ENCODE assay signal across 19 cellular contexts in the genomic region with DNA sequence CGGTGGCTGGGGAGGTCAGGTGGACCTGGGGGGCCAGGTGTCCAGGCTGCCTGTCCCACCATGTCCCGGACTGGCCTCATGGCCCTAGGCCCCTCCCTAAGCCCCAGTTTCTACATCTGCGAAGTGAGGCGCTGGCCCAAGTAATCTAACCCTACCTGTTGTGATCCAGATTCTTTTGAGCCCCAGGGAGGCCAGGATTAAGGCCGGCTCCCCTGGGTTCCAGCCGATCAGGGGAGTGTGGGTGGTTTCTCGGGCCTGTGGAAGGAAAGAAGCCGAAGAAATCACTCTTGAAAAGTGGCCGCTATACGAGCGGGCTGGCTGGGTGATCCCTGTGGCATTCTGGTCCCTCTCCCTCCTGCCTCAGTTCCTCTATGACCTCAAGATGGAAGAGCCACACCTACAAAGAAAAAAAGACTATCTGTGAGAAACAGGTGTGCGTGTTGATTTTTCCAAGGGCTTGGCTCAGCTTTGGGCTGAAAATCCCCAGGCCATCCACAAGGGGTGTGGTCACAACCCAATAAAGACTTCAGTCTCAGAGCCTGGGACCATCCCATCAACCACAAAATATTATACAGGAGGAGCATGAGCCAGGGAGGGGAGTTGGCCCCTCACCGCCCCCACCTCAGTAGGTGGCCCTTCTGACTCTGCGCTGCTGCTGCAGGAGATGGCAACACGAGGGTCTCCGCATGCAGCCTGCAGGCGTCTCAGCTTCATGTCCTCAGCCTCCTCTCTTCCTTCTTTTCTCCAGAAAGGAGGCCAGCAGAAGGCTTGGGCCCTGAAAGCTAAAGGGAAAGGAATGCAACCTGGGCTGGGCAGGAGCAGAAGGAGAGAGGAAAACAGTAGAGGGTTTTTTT. TPM values are rescaled to one million over a fixed set of nuclear protein-coding genes. Genes with fewer than 3 reads are reported as not detected.
"Had no signal": no experiment of that assay in that cellular context is flagged by ENCODE, and none has a peak within 500 bp of the region (broad histone marks: within the 10 kb centered on the region; RNA-seq: fewer than 3 reads in every experiment).

No MANE protein-coding gene starts in this region.

- ATAC-seq: activated CD4-positive, CD25-positive, alpha-beta regulatory T cell treated with anti-CD3 and anti-CD28 coated beads, Interleukin-2, amount 50 U/mL, for 24 hours; foreskin keratinocyte had no signal

- H3K9me3 ChIP-seq: ascending aorta, breast epithelium, heart left ventricle, right atrium auricular region had no signal

- DNase-seq: activated naive CD4-positive, alpha-beta T cell treated with Interleukin-2 at 50 U/mL for 16 hours; cerebellar nuclear complex; effector memory CD4-positive, alpha-beta T cell; foreskin keratinocyte; left cardiac atrium; midbrain; naive B cell; small intestine; stimulated activated CD4-positive, alpha-beta T cell treated with anti-CD3 and anti-CD28 coated beads, Interleukin-4, amount 100 ng/mL, for 24 hours; stimulated activated naive CD4-positive, alpha-beta T cell treated with Interleukin-2 at 50 U/mL for 16 hours; SW 1271; trophoblast cell had no signal

- H3K27me3 ChIP-seq: ascending aorta, breast epithelium, heart left ventricle, right atrium auricular region had no signal

- H3K4me1 ChIP-seq: breast epithelium, foreskin keratinocyte had no signal

- H3K4me3 ChIP-seq: ascending aorta, breast epithelium, heart left ventricle, lung, right atrium auricular region had no signal

- H3K27ac ChIP-seq: ascending aorta, breast epithelium, foreskin keratinocyte had no signal

- H3K36me3 ChIP-seq: ascending aorta, breast epithelium, heart left ventricle, right atrium auricular region had no signal

RNA-seq across cellular contexts. Expression of gene GPR142, which starts 20.3 kb away (rescaled TPM):
- total RNA-seq: activated CD8-positive, alpha-beta memory T cell treated with anti-CD3 and anti-CD28 coated beads for 36 hours; ascending aorta; breast epithelium; foreskin keratinocyte; heart left ventricle; lung; right atrium auricular region had no signal
- polyA plus RNA-seq: foreskin keratinocyte, heart left ventricle had no signal

RNA-seq across cellular contexts. Expression of gene BTBD17, which starts 25.9 kb away (rescaled TPM):
- total RNA-seq: activated CD8-positive, alpha-beta memory T cell treated with anti-CD3 and anti-CD28 coated beads for 36 hours; ascending aorta; breast epithelium; foreskin keratinocyte; heart left ventricle; left cardiac atrium; right atrium auricular region had no signal
- polyA plus RNA-seq: foreskin keratinocyte, heart left ventricle, lung had no signal
